8 cellular contexts compared by ENCODE assay signal in the genomic region with DNA sequence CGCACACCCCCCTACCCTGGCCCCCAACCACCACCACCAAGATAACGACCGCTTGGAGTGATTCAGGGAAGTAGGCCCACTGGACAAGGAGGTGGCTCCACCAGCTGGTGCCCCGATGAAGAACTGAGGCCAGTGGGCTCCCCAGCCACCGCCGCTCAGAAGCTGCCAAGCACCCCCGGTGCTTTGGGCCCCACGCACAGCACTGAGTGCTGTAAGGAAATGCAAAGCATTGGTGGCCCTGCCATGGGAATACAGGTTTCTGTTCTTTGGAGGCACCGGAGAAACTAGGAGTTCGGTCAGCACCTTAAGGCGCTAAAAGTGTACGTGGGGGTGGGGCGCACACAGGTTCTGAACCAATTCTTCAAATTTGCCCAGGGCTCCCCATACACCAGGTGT. TPM values are rescaled to one million over a fixed set of nuclear protein-coding genes. Genes with fewer than 3 reads are reported as not detected.
DNase-seq lines count a peak whose midpoint lies in the region; ATAC-seq, FAIRE-seq and TF ChIP-seq lines count a peak whose summit lies in the region.

No MANE protein-coding gene starts in this region.

- WGBS in suprapubic skin: 62% methylated on average over 9 of the region's 13 CpGs

- intact Hi-C loops in kidney (cut with DNase I) (no loop called here), posterior vena cava (cut with DNase I) (loop anchor here (5.0 to 10.0 kb wide), 2 partner anchors 57 to 125 kb away; a partner anchor contains a TSS)

- TF ChIP-seq EP300 in suprapubic skin (IDR thresholded peaks at IDR 0.05): no peak

- TF ChIP-seq CTCF in brain (conservative IDR thresholded peaks at IDR 0.05): no peak
- peak; percentile 6 for TF ChIP-seq CTCF in kidney (IDR thresholded peaks at IDR 0.05; ENCODE audit: borderline replicate concordance, extremely low read depth, insufficient read depth)
- no peak for TF ChIP-seq CTCF in suprapubic skin (IDR thresholded peaks at IDR 0.05)

- peak overlapping the region; percentile 75 to 85 for H3K27ac ChIP-seq in kidney (ENCODE audit: low read depth in 2 of 2, low read length in 2 of 2)
- peak overlapping the region; percentile 67 for H3K27ac ChIP-seq in suprapubic skin

- peaks cover 4% of the 10 kb centered on the region for H3K27me3 Mint-ChIP-seq in brain

- peak overlapping the region in 4 of 5 experiments; percentile 27 to 68 (median 46) for H3K27ac Mint-ChIP-seq in brain

- no peaks in the 10 kb centered on the region for H3K36me3 ChIP-seq in kidney (ENCODE audit: control insufficient read depth in 1 of 2, insufficient read depth in 2 of 2, low read length in 2 of 2)
- no peaks in the 10 kb centered on the region for H3K36me3 ChIP-seq in suprapubic skin

- no peaks in the 10 kb centered on the region for H3K9me3 Mint-ChIP-seq in brain

- H3K9ac ChIP-seq in kidney (ENCODE audit: low read length in 2 of 2): peak overlapping the region in 1 of 2 donors; percentile 30

- H3K4me3 ChIP-seq in kidney (ENCODE audit: low read length in 2 of 2) (peak overlapping the region; percentile 12 to 43), suprapubic skin (peak overlapping the region; percentile 66)

- H3K4me1 ChIP-seq in kidney (ENCODE audit: control insufficient read depth in 1 of 2, insufficient read depth in 1 of 2, low read depth in 1 of 2, low read length in 2 of 2): peaks cover 2 to 8% of the 10 kb centered on the region in 2 donors
- peaks cover 30% of the 10 kb centered on the region for H3K4me1 ChIP-seq in suprapubic skin

- no peak for ATAC-seq in GM18873 (IDR thresholded peaks at IDR 0.05; ENCODE audit: low FRiP score, unreplicated experiment)

- H3K4me3 Mint-ChIP-seq in brain: peak overlapping the region; percentile 74 to 89 (median 80)

- H3K9me3 ChIP-seq in kidney (ENCODE audit: control insufficient read depth in 1 of 2, low read length in 2 of 2) (no peaks in the 10 kb centered on the region), suprapubic skin (no peaks in the 10 kb centered on the region)

- peak; percentile 37 for DNase-seq in NCI-H510A treated with DMSO at 0.1 percent for 48 hours (lab: John Stamatoyannopoulos, UW)
- no peak for DNase-seq in NCI-H510A (lab: John Stamatoyannopoulos, UW)
- DNase-seq in kidney: peak; percentile 68
- no peak for DNase-seq in suprapubic skin (ENCODE audit: low spot score in 2 of 2)
- no peak for DNase-seq in posterior vena cava (ENCODE audit: low spot score)
- DNase-seq in T1000 (lab: John Stamatoyannopoulos, UW): no peak

- FAIRE-seq in kidney (lab: Jason Lieb, UNC): no peak

- no peaks in the 10 kb centered on the region for H3K27me3 ChIP-seq in suprapubic skin

- TF ChIP-seq POLR2A in suprapubic skin (IDR thresholded peaks at IDR 0.05): no peak

- H3K4me1 Mint-ChIP-seq in brain: peaks cover 40% of the 10 kb centered on the region

- H3K36me3 Mint-ChIP-seq in brain: no peaks in the 10 kb centered on the region

RNA-seq across cellular contexts. Expression of a gene that starts 0.7 kb away (rescaled TPM):
- 16.3 TPM for polyA plus RNA-seq in brain (ENCODE audit: insufficient read depth, low read depth, low replicate concordance)
- total RNA-seq in kidney: 54.6 TPM
- polyA plus RNA-seq in kidney (ENCODE audit: insufficient read depth, low read depth, low replicate concordance): 53.4 TPM
- total RNA-seq in suprapubic skin: 10 to 100 TPM; 13.0 to 29.1 (median 18.9) TPM
- total RNA-seq in posterior vena cava: 100 to 1,000 TPM; 208 to 261 TPM

Comparison
In these comparisons a context has a peak if more than half of its experiments do, and no peak if none do; other contexts are left out.
1. DNase-seq: peak in NCI-H510A treated with DMSO at 0.1 percent for 48 hours (single experiment) and kidney (single experiment); none in NCI-H510A (single experiment), suprapubic skin (0 of 2), posterior vena cava (single experiment) and T1000 (single experiment).